ENCODE assay signal across 8 cellular contexts in genomic region chr19:4123615-4124568, GRCh38. TPM values are rescaled to one million over a fixed set of nuclear protein-coding genes. Genes with fewer than 3 reads are reported as not detected.
DNase-seq lines count a peak whose midpoint lies in the region; ATAC-seq, FAIRE-seq and TF ChIP-seq lines count a peak whose summit lies in the region.

TSS of gene MAP2K2 (minus strand) at chr19:4124122. CDS start at chr19:4123875, 247 bp downstream.

- TF ChIP-seq CTCF in keratinocyte (optimal IDR thresholded peaks at IDR 0.05 in 1 of 3, IDR thresholded peaks at IDR 0.05 in 1 of 3, conservative IDR thresholded peaks at IDR 0.05 in 1 of 3; ENCODE audit: extremely low read depth in 1 of 3, insufficient read depth in 2 of 3, low read length in 3 of 3), result no peak

- H3K9ac ChIP-seq in keratinocyte (ENCODE audit: control insufficient read depth, extremely low read depth, insufficient read depth, low read length), result peak within 1 kb of the TSS; percentile 89

- peaks cover 33% of the 10 kb centered on the region for H3K79me2 ChIP-seq in ACC112 (ENCODE audit: control insufficient read depth, insufficient read depth, low read length, unreplicated experiment)
- H3K79me2 ChIP-seq in keratinocyte (ENCODE audit: control insufficient read depth, insufficient read depth, low read length), result peaks cover 36% of the 10 kb centered on the region

- no peak within 1 kb of the TSS for H3K27ac ChIP-seq in ACC112 (ENCODE audit: low read depth, low read length)
- H3K27ac ChIP-seq in keratinocyte (ENCODE audit: control insufficient read depth, insufficient read depth, low read length), result peak within 1 kb of the TSS; percentile 58

- FAIRE-seq in keratinocyte (lab: Jason Lieb, UNC), result no peak

- H3K4me2 ChIP-seq in keratinocyte (ENCODE audit: control insufficient read depth, extremely low read depth, insufficient read depth, low read depth, low read length), result peak within 1 kb of the TSS; percentile 97

- no peaks in the 10 kb centered on the region for H3K9me1 ChIP-seq in keratinocyte (ENCODE audit: control insufficient read depth, extremely low read depth, insufficient read depth, low read length)

- H3K36me3 ChIP-seq in ACC112 (ENCODE audit: insufficient read depth, low read length), result no peaks in the 10 kb centered on the region
- peaks cover 3% of the 10 kb centered on the region in 2 experiments for H3K36me3 ChIP-seq in keratinocyte (ENCODE audit: control insufficient read depth in 2 of 2, extremely low read depth in 1 of 2, insufficient read depth in 2 of 2, low read length in 2 of 2)

- peak within 1 kb of the TSS; percentile 95 for H3K4me3 ChIP-seq in ACC112 (ENCODE audit: low read depth, low read length)
- H3K4me3 ChIP-seq in keratinocyte (ENCODE audit: control insufficient read depth in 2 of 3, extremely low read depth in 1 of 3, insufficient read depth in 2 of 3, low read depth in 1 of 3, low read length in 3 of 3), result peak within 1 kb of the TSS; percentile 89 to 97 (median 92)

- H3K4me1 ChIP-seq in ACC112 (ENCODE audit: control insufficient read depth, insufficient read depth, low read length, unreplicated experiment) (peaks cover 9% of the 10 kb centered on the region), keratinocyte (ENCODE audit: control insufficient read depth, extremely low read depth, insufficient read depth, low read length) (peaks cover 13% of the 10 kb centered on the region)

- peak; percentile 89 to 98 for DNase-seq in NCI-H446 (lab: John Stamatoyannopoulos, UW)
- DNase-seq in activated CD4-positive, CD25-positive, alpha-beta regulatory T cell treated with anti-CD3 and anti-CD28 coated beads, Interleukin-2, amount 50 U/mL, for 72 hours, result peak; percentile 99
- DNase-seq in cerebellar cortex (ENCODE audit: low spot score), result peak; percentile 93
- DNase-seq in keratinocyte (ENCODE audit: low read depth, low spot score), result peak; percentile 57
- DNase-seq in stimulated activated CD4-positive, alpha-beta T cell treated with anti-CD3 and anti-CD28 coated beads, Interleukin-12 subunit alpha, Interleukin-12 subunit beta, amount 100 ng/mL, for 48 hours (ENCODE audit: low read depth in 2 of 3, low spot score in 1 of 3), result peak; percentile 92 to 96 (median 96)

- ATAC-seq in GM18868 (IDR thresholded peaks at IDR 0.05; ENCODE audit: unreplicated experiment) (peak; percentile 86), HG03175 (IDR thresholded peaks at IDR 0.05; ENCODE audit: unreplicated experiment) (peak; percentile 92)

- dilution Hi-C loops in keratinocyte (cut with MboI; ENCODE audit: extremely low pct_ligation_motif_present, low sequenced_read_pairs), result no loop called here

- H3K9me3 ChIP-seq in keratinocyte (ENCODE audit: control insufficient read depth, low read depth, low read length), result no peaks in the 10 kb centered on the region

- H3K27me3 ChIP-seq in ACC112 (ENCODE audit: insufficient read depth, low read length) (no peaks in the 10 kb centered on the region), keratinocyte (ENCODE audit: control insufficient read depth, extremely low read depth, insufficient read depth, low read length) (no peaks in the 10 kb centered on the region)

- peaks cover under 1% of the 10 kb centered on the region for H4K20me1 ChIP-seq in keratinocyte (ENCODE audit: control insufficient read depth, extremely low read depth, insufficient read depth, low read length)

- peak within 1 kb of the TSS; percentile 85 for H2AFZ ChIP-seq in ACC112 (ENCODE audit: low read length, unreplicated experiment)
- peak within 1 kb of the TSS; percentile 97 for H2AFZ ChIP-seq in keratinocyte (ENCODE audit: control insufficient read depth, low read length)

RNA-seq across cellular contexts. Expression of gene MAP2K2, which starts in this region (rescaled TPM):
- 61.8 to 97.9 TPM (median 89.5 TPM) in 3 replicates for polyA plus RNA-seq in keratinocyte
- 95.5 TPM for polyA plus RNA-seq in keratinocyte (2011; ENCODE audit: low read depth)
- polyA plus RNA-seq in keratinocyte (2011; cell fraction: cytosol; rRNA removed), result 64.6 and 162 TPM in 2 replicates
- 70.6 and 94.2 TPM in 2 replicates for polyA plus RNA-seq in keratinocyte (2011; cell fraction: nucleus; rRNA removed)
- 109 and 148 TPM in 2 replicates for polyA plus RNA-seq in keratinocyte (2012; ENCODE audit: low replicate concordance)
- polyA minus RNA-seq in keratinocyte, result 51.0 to 105 TPM (median 66.6 TPM) in 3 replicates
- polyA minus RNA-seq in keratinocyte (2011; cell fraction: cytosol; rRNA and poly(A)+ RNA removed), result 207 TPM
- 50.3 and 50.5 TPM in 2 replicates for polyA minus RNA-seq in keratinocyte (2011; cell fraction: nucleus; rRNA and poly(A)+ RNA removed)
